ENCODE assay signal across 33 cellular contexts in the genomic region with DNA sequence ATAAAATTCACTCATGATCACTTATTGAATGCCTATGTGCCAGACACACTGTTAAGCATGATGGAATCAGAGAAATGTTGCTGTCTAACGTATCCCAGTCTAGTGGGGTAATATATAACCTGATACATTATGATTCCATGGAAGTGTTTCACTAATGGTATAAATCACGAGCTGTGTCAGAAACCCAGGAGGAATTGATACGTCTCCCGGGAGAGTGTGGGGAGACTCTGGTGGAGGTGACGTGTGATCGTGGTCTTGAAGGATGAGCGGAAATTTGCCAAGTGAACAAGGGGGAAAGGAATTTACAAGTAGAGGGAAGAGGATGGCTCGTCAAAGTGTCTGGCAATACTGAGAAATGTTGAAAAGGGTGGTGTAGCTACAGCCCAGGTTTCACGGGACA. TPM values are rescaled to one million over a fixed set of nuclear protein-coding genes. Genes with fewer than 3 reads are reported as not detected.
DNase-seq lines count a peak whose midpoint lies in the region; ATAC-seq, FAIRE-seq and TF ChIP-seq lines count a peak whose summit lies in the region.
"Had no signal": no experiment of that assay in that cellular context is flagged by ENCODE, and none has a peak within 500 bp of the region (broad histone marks: within the 10 kb centered on the region; RNA-seq: fewer than 3 reads in every experiment).

No MANE protein-coding gene starts in this region.

- H3K9me3 ChIP-seq in A549 (no peaks in the 10 kb centered on the region), testis (no peaks in the 10 kb centered on the region)
- H3K9me3 ChIP-seq: ascending aorta, BE2C, colonic mucosa, left lung, right lobe of liver, upper lobe of left lung had no signal

- intact Hi-C loops in testis (cut with DNase I; ENCODE audit: low total_unique reads) = loop anchor here (10.0 kb wide), 1 partner anchor 239 kb away; no protein-coding TSS in a partner anchor

- DNase-seq in A549 (ENCODE audit: low read depth in 1 of 2, low spot score in 1 of 2) (no peak), EL (peak; percentile 75), endothelial cell (ENCODE audit: low spot score) (no peak), renal cortical epithelial cell (ENCODE audit: low read depth) (peak; percentile 82), testis (no peak), COLO668 (lab: John Stamatoyannopoulos, UW; ENCODE audit: unreplicated experiment) (no peak), medulla oblongata (ENCODE audit: extremely low spot score) (no peak)
- DNase-seq: activated CD4-positive, alpha-beta T cell treated with anti-CD3 and anti-CD28 coated beads, Interleukin-2, amount 10 ng/mL, durations not matched to agents 24 days and 14 days; activated effector memory CD4-positive, alpha-beta T cell treated with anti-CD3 and anti-CD28 coated beads, Interleukin-2, amount 50 U/mL, for 16 hours; activated naive CD8-positive, alpha-beta T cell treated with anti-CD3 and anti-CD28 coated beads, Interleukin-2, amount 10 ng/mL, durations not matched to agents 7 days and 5 days; activated T-cell treated with anti-CD3 and anti-CD28 coated beads, Interleukin-2, amount 50 U/mL, for 24 hours; BE2C; CD8-positive, alpha-beta T cell; colonic mucosa; DMS153; effector CD4-positive, alpha-beta T cell; H9; immature natural killer cell; left lung; NCI-H1417 treated with DMSO at 0.1 percent for 48 hours; NCI-H2029 treated with DMSO at 0.1 percent for 48 hours; NCI-H748 treated with DMSO at 0.1 percent for 48 hours; posterior cingulate gyrus; right lobe of liver; SHP77; stimulated activated CD4-positive, alpha-beta T cell treated with anti-CD3 and anti-CD28 coated beads, Interleukin-4, amount 100 ng/mL, for 1 hour; substantia nigra; upper lobe of left lung had no signal

- peak overlapping the region; percentile 17 for H3K4me3 Mint-ChIP-seq in endothelial cell (ENCODE audit: unreplicated experiment)
- H3K4me3 Mint-ChIP-seq: activated CD4-positive, alpha-beta T cell treated with anti-CD3 and anti-CD28 coated beads, Interleukin-2, amount 10 ng/mL, durations not matched to agents 24 days and 14 days; activated naive CD8-positive, alpha-beta T cell treated with anti-CD3 and anti-CD28 coated beads, Interleukin-2, amount 10 ng/mL, durations not matched to agents 7 days and 5 days; activated T-cell treated with anti-CD3 and anti-CD28 coated beads, Interleukin-2, amount 50 U/mL, for 24 hours; CD8-positive, alpha-beta T cell; H9; immature natural killer cell had no signal

- H3K4me1 ChIP-seq in A549 = peaks cover 21% of the 10 kb centered on the region
- H3K4me1 ChIP-seq in testis = peaks cover 7% of the 10 kb centered on the region
- H3K4me1 ChIP-seq: BE2C, colonic mucosa had no signal

- TF ChIP-seq POLR2A in A549 (IDR thresholded peaks at IDR 0.05; ENCODE audit: low read length) (no peak), testis (IDR thresholded peaks at IDR 0.05) (no peak)

- no peaks in the 10 kb centered on the region for H3K27me3 ChIP-seq in testis
- H3K27me3 ChIP-seq: ascending aorta, BE2C, cardiac muscle cell, colonic mucosa, left lung, right lobe of liver, upper lobe of left lung had no signal

- no peak for FAIRE-seq in A549 (lab: Jason Lieb, UNC)
- FAIRE-seq: GM12892 had no signal

- H3K9me3 Mint-ChIP-seq in endothelial cell (ENCODE audit: unreplicated experiment) = no peaks in the 10 kb centered on the region
- H3K9me3 Mint-ChIP-seq: activated CD4-positive, alpha-beta T cell treated with anti-CD3 and anti-CD28 coated beads, Interleukin-2, amount 10 ng/mL, durations not matched to agents 24 days and 14 days; activated naive CD8-positive, alpha-beta T cell treated with anti-CD3 and anti-CD28 coated beads, Interleukin-2, amount 10 ng/mL, durations not matched to agents 7 days and 5 days; activated T-cell treated with anti-CD3 and anti-CD28 coated beads, Interleukin-2, amount 50 U/mL, for 24 hours; CD8-positive, alpha-beta T cell; immature natural killer cell had no signal

- POLR2A ChIA-PET in A549 (lab: Yijun Ruan, JAX) = no interaction called here

- H3K27me3 Mint-ChIP-seq in endothelial cell (ENCODE audit: unreplicated experiment) = peaks cover 1% of the 10 kb centered on the region
- H3K27me3 Mint-ChIP-seq: activated T-cell treated with anti-CD3 and anti-CD28 coated beads, Interleukin-2, amount 50 U/mL, for 24 hours had no signal

- TF ChIP-seq EP300 in A549 (IDR thresholded peaks at IDR 0.05) = no peak

- WGBS in A549 (ENCODE audit: missing lambda C conversion rate) = 76% methylated on average over 9 of the region's 9 CpGs
- 85 to 88% methylated on average over 9 of the region's 9 CpGs for WGBS in testis, 2 donors

- TF ChIP-seq RAD21 in A549 (conservative IDR thresholded peaks at IDR 0.05 in 1 of 2, IDR thresholded peaks at IDR 0.05 in 1 of 2) = no peak

- no peak overlapping the region for H3K27ac Mint-ChIP-seq in endothelial cell (ENCODE audit: unreplicated experiment)
- H3K27ac Mint-ChIP-seq: activated CD4-positive, alpha-beta T cell treated with anti-CD3 and anti-CD28 coated beads, Interleukin-2, amount 10 ng/mL, durations not matched to agents 24 days and 14 days; activated naive CD8-positive, alpha-beta T cell treated with anti-CD3 and anti-CD28 coated beads, Interleukin-2, amount 10 ng/mL, durations not matched to agents 7 days and 5 days; activated T-cell treated with anti-CD3 and anti-CD28 coated beads, Interleukin-2, amount 50 U/mL, for 24 hours; CD8-positive, alpha-beta T cell; immature natural killer cell had no signal

- H3K4me1 Mint-ChIP-seq in endothelial cell (ENCODE audit: unreplicated experiment) = peaks cover 12% of the 10 kb centered on the region

- H3K27ac ChIP-seq in A549 (0 out of 6 replicates have a peak overlapping the region, but pooled peaks of 1 of the 2 experiments have one; percentile 10), testis (no peak overlapping the region)
- H3K27ac ChIP-seq: ascending aorta, cardiac muscle cell, colonic mucosa, left lung, right lobe of liver, upper lobe of left lung had no signal

- peak overlapping the region; percentile 14; the same call in 1 of the 3 replicates for H3K4me2 ChIP-seq in A549

- H3K36me3 ChIP-seq in testis (ENCODE audit: low read depth, missing control alignments) = no peaks in the 10 kb centered on the region
- H3K36me3 ChIP-seq: ascending aorta, BE2C, cardiac muscle cell, colonic mucosa, left lung, right lobe of liver, upper lobe of left lung had no signal

- H3K4me3 ChIP-seq in A549 (no peak overlapping the region), testis (no peak overlapping the region)
- H3K4me3 ChIP-seq: ascending aorta, cardiac muscle cell, colonic mucosa, left lung, right lobe of liver, upper lobe of left lung had no signal

- CTCF ChIA-PET in A549 (lab: Yijun Ruan, JAX) = interaction anchor here (0.8 to 13.8 kb wide), 4 partner anchors 11 to 239 kb away, joined by 3 to 214 read pairs (median 12); no protein-coding TSS in a partner anchor

- peaks cover 7% of the 10 kb centered on the region for H3K36me3 Mint-ChIP-seq in endothelial cell (ENCODE audit: low read depth, unreplicated experiment)
- H3K36me3 Mint-ChIP-seq: activated naive CD8-positive, alpha-beta T cell treated with anti-CD3 and anti-CD28 coated beads, Interleukin-2, amount 10 ng/mL, durations not matched to agents 7 days and 5 days; CD8-positive, alpha-beta T cell; immature natural killer cell had no signal

- TF ChIP-seq CTCF in A549 (IDR thresholded peaks at IDR 0.05) (no peak), endothelial cell (IDR thresholded peaks at IDR 0.05; ENCODE audit: unreplicated experiment) (no peak), testis (IDR thresholded peaks at IDR 0.05) (no peak)

- ATAC-seq in A549 (peak in 1 of 2 experiments; percentile 31; a peak in 1 of 6 replicates), HG02571 (IDR thresholded peaks at IDR 0.05; ENCODE audit: unreplicated experiment) (no peak)
- ATAC-seq: CD8-positive, alpha-beta T cell; left lung; Panc1; right lobe of liver had no signal

TF ChIP-seq in A549, 52 proteins besides CTCF, POLR2A, EP300 and RAD21 (continues in another document):
- TF ChIP-seq, protein P1, sequence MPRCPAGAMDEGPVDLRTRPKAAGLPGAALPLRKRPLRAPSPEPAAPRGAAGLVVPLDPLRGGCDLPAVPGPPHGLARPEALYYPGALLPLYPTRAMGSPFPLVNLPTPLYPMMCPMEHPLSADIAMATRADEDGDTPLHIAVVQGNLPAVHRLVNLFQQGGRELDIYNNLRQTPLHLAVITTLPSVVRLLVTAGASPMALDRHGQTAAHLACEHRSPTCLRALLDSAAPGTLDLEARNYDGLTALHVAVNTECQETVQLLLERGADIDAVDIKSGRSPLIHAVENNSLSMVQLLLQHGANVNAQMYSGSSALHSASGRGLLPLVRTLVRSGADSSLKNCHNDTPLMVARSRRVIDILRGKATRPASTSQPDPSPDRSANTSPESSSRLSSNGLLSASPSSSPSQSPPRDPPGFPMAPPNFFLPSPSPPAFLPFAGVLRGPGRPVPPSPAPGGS (IDR thresholded peaks at IDR 0.05) = no peak

RNA-seq across cellular contexts. Expression of a gene that starts 26.4 kb away (rescaled TPM):
- polyA plus RNA-seq in A549 (2011; rRNA removed) (3.9 and 9.7 TPM in 2 replicates), A549 (2017; fragmentation: RNase III; extraction: RNeasy Plus Mini Kit Qiagen cat#74134 plus additional on column Dnase treatment) (3.7 to 4.4 TPM (median 3.8 TPM) in 3 replicates), testis (ENCODE audit: insufficient read depth, low read depth, low replicate concordance) (30.3 TPM)
- polyA plus RNA-seq in A549 (2012; cell fraction: cytosol; rRNA removed) = 0.86 and 1.1 TPM in 2 replicates
- 0.47 and 0.86 TPM in 2 replicates for polyA plus RNA-seq in A549 (2012; cell fraction: nucleus; rRNA removed)
- 3.5 and 4.5 TPM in 2 replicates for polyA minus RNA-seq in A549 (2011; rRNA and poly(A)+ RNA removed)
- total RNA-seq in endothelial cell (ENCODE audit: unreplicated experiment) (21.7 TPM), renal cortical epithelial cell (0.35 and 1.8 TPM in 2 replicates), testis (10 to 100 TPM; 24.0 to 24.7 TPM)
- total RNA-seq: CD8-positive, alpha-beta T cell had no signal

RNA-seq across cellular contexts. Expression of a gene that starts 33.3 kb away (rescaled TPM):
- 10.2 and 13.7 TPM in 2 replicates for polyA plus RNA-seq in A549 (2011; rRNA removed)
- 15.0 and 17.7 TPM in 2 replicates for polyA plus RNA-seq in A549 (2012; cell fraction: cytosol; rRNA removed)
- polyA plus RNA-seq in A549 (2012; cell fraction: nucleus; rRNA removed) = 22.1 and 29.4 TPM in 2 replicates
- 5.1 to 7.3 TPM (median 6.2 TPM) in 3 replicates for polyA plus RNA-seq in A549 (2017; fragmentation: RNase III; extraction: RNeasy Plus Mini Kit Qiagen cat#74134 plus additional on column Dnase treatment)
- polyA minus RNA-seq in A549 (2011; rRNA and poly(A)+ RNA removed) = 22.4 and 30.7 TPM in 2 replicates
- 10.4 TPM for total RNA-seq in endothelial cell (ENCODE audit: unreplicated experiment)
- 10.0 and 12.0 TPM in 2 replicates for total RNA-seq in renal cortical epithelial cell
- 10 to 100 TPM; 22.8 to 46.3 TPM for total RNA-seq in testis
- polyA plus RNA-seq in testis (ENCODE audit: insufficient read depth, low read depth, low replicate concordance) = 20.3 TPM

RNA-seq across cellular contexts. Expression of a gene that starts 56.8 kb away (rescaled TPM):
- polyA plus RNA-seq in A549 (2011; rRNA removed) (50.3 and 63.0 TPM in 2 replicates), A549 (2017; fragmentation: RNase III; extraction: RNeasy Plus Mini Kit Qiagen cat#74134 plus additional on column Dnase treatment) (23.3 to 26.6 TPM (median 26.6 TPM) in 3 replicates), testis (ENCODE audit: insufficient read depth, low read depth, low replicate concordance) (11.5 TPM)
- 30.3 and 36.7 TPM in 2 replicates for polyA plus RNA-seq in A549 (2012; cell fraction: cytosol; rRNA removed)
- polyA plus RNA-seq in A549 (2012; cell fraction: nucleus; rRNA removed) = 38.3 and 49.0 TPM in 2 replicates
- 369 and 423 TPM in 2 replicates for polyA minus RNA-seq in A549 (2011; rRNA and poly(A)+ RNA removed)
- total RNA-seq in endothelial cell (ENCODE audit: unreplicated experiment) (82.9 TPM), renal cortical epithelial cell (25.9 and 79.1 TPM in 2 replicates), testis (10 to 100 TPM; 39.3 to 42.6 TPM)
- polyA plus RNA-seq: immature natural killer cell had no signal

Comparison
In these comparisons a context has a peak if more than half of its experiments do, and no peak if none do; other contexts are left out.
1. DNase-seq: peak in EL (single experiment) and renal cortical epithelial cell (single experiment); none in A549 (0 of 2), endothelial cell (single experiment), testis (single experiment), COLO668 (single experiment) and medulla oblongata (single experiment).